ENCODE assay signal across 26 cellular contexts in the genomic region with DNA sequence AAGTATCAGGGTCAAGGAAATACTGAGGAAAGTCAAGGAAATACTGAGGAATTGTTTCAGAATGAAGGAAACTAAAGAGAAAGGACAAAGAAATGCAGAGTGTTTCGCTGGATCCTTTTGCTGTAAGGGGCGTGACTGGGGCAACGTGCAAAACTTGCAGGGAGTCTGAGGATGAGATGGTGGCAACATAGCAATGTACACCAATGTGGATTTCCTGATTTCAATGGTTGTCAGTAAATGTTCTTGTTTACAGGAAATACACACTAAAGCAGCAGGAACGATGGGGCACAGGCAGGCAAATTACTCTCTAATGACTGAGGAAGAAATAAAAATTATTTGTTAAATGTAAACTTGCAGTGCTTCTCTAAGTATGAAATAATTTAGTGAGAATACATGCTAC. TPM values are rescaled to one million over a fixed set of nuclear protein-coding genes. Genes with fewer than 3 reads are reported as not detected.
DNase-seq lines count a peak whose midpoint lies in the region; ATAC-seq lines count a peak whose summit lies in the region.
"Had no signal": no experiment of that assay in that cellular context is flagged by ENCODE, and none has a peak within 500 bp of the region (broad histone marks: within the 10 kb centered on the region; RNA-seq: fewer than 3 reads in every experiment).

No MANE protein-coding gene starts in this region.

- H3K27ac ChIP-seq in effector memory CD4-positive, alpha-beta T cell (ENCODE audit: insufficient read depth, low read length, poor library complexity, severe bottlenecking), result peak overlapping the region; percentile 28
- H3K27ac ChIP-seq: cardiac muscle cell, epithelial cell of prostate, heart left ventricle, KMS-11, thoracic aorta, uterus had no signal

- CTCF ChIA-PET in activated CD4-positive, alpha-beta memory T cell treated with anti-CD3 and anti-CD28 coated beads for 36 hours (lab: Charles Lee), result no interaction called here

- peaks cover 6% of the 10 kb centered on the region for H3K4me1 Mint-ChIP-seq in activated T-cell treated with anti-CD3 and anti-CD28 coated beads, Interleukin-2, amount 50 U/mL, for 72 hours (ENCODE audit: low read depth)
- peaks cover 29% of the 10 kb centered on the region for H3K4me1 Mint-ChIP-seq in activated CD4-positive, alpha-beta memory T cell treated with anti-CD3 and anti-CD28 coated beads for 36 hours (ENCODE audit: low read depth)
- peaks cover 12 to 28% (median 22%) of the 10 kb centered on the region in 4 donors for H3K4me1 Mint-ChIP-seq in naive thymus-derived CD8-positive, alpha-beta T cell

- H3K36me3 Mint-ChIP-seq in activated T-cell treated with anti-CD3 and anti-CD28 coated beads, Interleukin-2, amount 50 U/mL, for 72 hours (ENCODE audit: insufficient read depth in 2 of 2), result peaks cover 5 to 24% of the 10 kb centered on the region in 2 donors
- peaks cover 46% of the 10 kb centered on the region for H3K36me3 Mint-ChIP-seq in activated CD4-positive, alpha-beta memory T cell treated with anti-CD3 and anti-CD28 coated beads for 36 hours
- peaks cover 7 to 93% (median 24%) of the 10 kb centered on the region in 3 donors for H3K36me3 Mint-ChIP-seq in naive thymus-derived CD8-positive, alpha-beta T cell

- peaks cover 56% of the 10 kb centered on the region for H3K36me3 ChIP-seq in effector memory CD4-positive, alpha-beta T cell (ENCODE audit: control insufficient read depth, insufficient read depth, low read length)
- H3K36me3 ChIP-seq: uterus had no signal

- no peaks in the 10 kb centered on the region for H3K27me3 Mint-ChIP-seq in activated T-cell treated with anti-CD3 and anti-CD28 coated beads, Interleukin-2, amount 50 U/mL, for 72 hours (ENCODE audit: low read depth)
- no peaks in the 10 kb centered on the region for H3K27me3 Mint-ChIP-seq in activated CD4-positive, alpha-beta memory T cell treated with anti-CD3 and anti-CD28 coated beads for 36 hours
- H3K27me3 Mint-ChIP-seq in naive thymus-derived CD8-positive, alpha-beta T cell, result no peaks in the 10 kb centered on the region
- H3K27me3 Mint-ChIP-seq: stimulated activated naive B cell treated with anti-CD40 and anti-IgM and Interleukin-4, amounts not matched to agents 10 μg/mL and 1 μg/mL and 100 μg/mL, for 72 hours had no signal

- no peak for ATAC-seq in activated T-cell treated with anti-CD3 and anti-CD28 coated beads, Interleukin-2, amount 50 U/mL, for 72 hours (replicated peaks in 1 of 2)
- ATAC-seq in naive thymus-derived CD8-positive, alpha-beta T cell, result no peak
- ATAC-seq in HG03521 (IDR thresholded peaks at IDR 0.05; ENCODE audit: unreplicated experiment), result no peak
- ATAC-seq: heart left ventricle; left cardiac atrium; Panc1; stimulated activated naive B cell treated with anti-CD40 and anti-IgM and Interleukin-4, amounts not matched to agents 10 μg/mL and 1 μg/mL and 100 μg/mL, for 72 hours had no signal

- no peak for DNase-seq in activated T-cell treated with anti-CD3 and anti-CD28 coated beads, Interleukin-2, amount 50 U/mL, for 72 hours
- DNase-seq in activated T-cell treated with anti-CD3 and anti-CD28 coated beads, Interleukin-2, amount 50 U/mL, for 1 hour, result no peak
- no peak for DNase-seq in activated CD4-positive, alpha-beta memory T cell treated with anti-CD3 and anti-CD28 coated beads for 36 hours
- no peak for DNase-seq in effector memory CD4-positive, alpha-beta T cell
- DNase-seq in naive thymus-derived CD8-positive, alpha-beta T cell, result no peak
- no peak for DNase-seq in NCI-H226
- no peak for DNase-seq in NCI-H146 (lab: John Stamatoyannopoulos, UW)
- DNase-seq: activated CD4-positive, alpha-beta T cell treated with anti-CD3 and anti-CD28 coated beads for 1 hour; aorta; BE2C; heart left ventricle; left cardiac atrium; mesendoderm; NCI-H1694; NCI-H510A treated with DMSO at 0.1 percent for 48 hours; NK-92 treated with Interleukin-12 subunit alpha and Interleukin-12 subunit beta, amount 100 ng/mL, for 24 hours; SIG-M5; stimulated activated CD4-positive, alpha-beta T cell treated with anti-CD3 and anti-CD28 coated beads, Interleukin-2, amount 100 ng/mL, for 48 hours; stimulated activated naive B cell treated with anti-CD40 and anti-IgM and Interleukin-4, amounts not matched to agents 10 μg/mL and 1 μg/mL and 100 μg/mL, for 72 hours; uterus had no signal

- H3K4me3 Mint-ChIP-seq in activated T-cell treated with anti-CD3 and anti-CD28 coated beads, Interleukin-2, amount 50 U/mL, for 72 hours, result no peak overlapping the region
- no peak overlapping the region for H3K4me3 Mint-ChIP-seq in activated CD4-positive, alpha-beta memory T cell treated with anti-CD3 and anti-CD28 coated beads for 36 hours
- H3K4me3 Mint-ChIP-seq in naive thymus-derived CD8-positive, alpha-beta T cell, result peak overlapping the region in 3 of 10 donors; percentile 9 to 44 (median 30)
- H3K4me3 Mint-ChIP-seq: stimulated activated naive B cell treated with anti-CD40 and anti-IgM and Interleukin-4, amounts not matched to agents 10 μg/mL and 1 μg/mL and 100 μg/mL, for 72 hours had no signal

- H3K27me3 ChIP-seq in effector memory CD4-positive, alpha-beta T cell (replicated peaks; ENCODE audit: control insufficient read depth, insufficient read depth, low read length, poor library complexity, severe bottlenecking), result no peaks in the 10 kb centered on the region
- H3K27me3 ChIP-seq: BE2C, cardiac muscle cell, heart left ventricle, uterus had no signal

- POLR2A ChIA-PET in activated CD4-positive, alpha-beta memory T cell treated with anti-CD3 and anti-CD28 coated beads for 36 hours (lab: Charles Lee), result interaction anchor here (1.4 kb wide), 1 partner anchor 35 kb away, joined by 5 read pairs; the partner anchor contains the start of genes CYB5D2 and ZZEF1
- POLR2A ChIA-PET in naive thymus-derived CD8-positive, alpha-beta T cell (lab: Charles Lee), result no interaction called here

- H3K4me3 ChIP-seq in effector memory CD4-positive, alpha-beta T cell (ENCODE audit: insufficient read depth, low read depth, low read length, poor library complexity, severe bottlenecking), result no peak overlapping the region
- H3K4me3 ChIP-seq: cardiac muscle cell, heart left ventricle, thoracic aorta, uterus had no signal

- H3K9me3 Mint-ChIP-seq in activated T-cell treated with anti-CD3 and anti-CD28 coated beads, Interleukin-2, amount 50 U/mL, for 72 hours, result no peaks in the 10 kb centered on the region
- H3K9me3 Mint-ChIP-seq in activated CD4-positive, alpha-beta memory T cell treated with anti-CD3 and anti-CD28 coated beads for 36 hours, result no peaks in the 10 kb centered on the region
- no peaks in the 10 kb centered on the region for H3K9me3 Mint-ChIP-seq in naive thymus-derived CD8-positive, alpha-beta T cell
- H3K9me3 Mint-ChIP-seq: stimulated activated naive B cell treated with anti-CD40 and anti-IgM and Interleukin-4, amounts not matched to agents 10 μg/mL and 1 μg/mL and 100 μg/mL, for 72 hours had no signal

- intact Hi-C loops in activated CD4-positive, alpha-beta memory T cell treated with anti-CD3 and anti-CD28 coated beads for 36 hours (cut with micrococcal nuclease), result no loop called here

- peaks cover 18% of the 10 kb centered on the region for H3K4me1 ChIP-seq in effector memory CD4-positive, alpha-beta T cell (ENCODE audit: control insufficient read depth, insufficient read depth, low read length, poor library complexity, severe bottlenecking)
- H3K4me1 ChIP-seq: BE2C, heart left ventricle, uterus had no signal

- H3K27ac Mint-ChIP-seq in activated T-cell treated with anti-CD3 and anti-CD28 coated beads, Interleukin-2, amount 50 U/mL, for 72 hours, result peak overlapping the region; percentile 77
- H3K27ac Mint-ChIP-seq in activated CD4-positive, alpha-beta memory T cell treated with anti-CD3 and anti-CD28 coated beads for 36 hours, result peak overlapping the region; percentile 44
- H3K27ac Mint-ChIP-seq in naive thymus-derived CD8-positive, alpha-beta T cell, result peak overlapping the region; percentile 3 to 79 (median 51)
- H3K27ac Mint-ChIP-seq: stimulated activated naive B cell treated with anti-CD40 and anti-IgM and Interleukin-4, amounts not matched to agents 10 μg/mL and 1 μg/mL and 100 μg/mL, for 72 hours had no signal

- no peaks in the 10 kb centered on the region for H3K9me3 ChIP-seq in effector memory CD4-positive, alpha-beta T cell (ENCODE audit: control insufficient read depth, low read length)
- H3K9me3 ChIP-seq: BE2C, heart left ventricle, thoracic aorta, uterus had no signal

RNA-seq across cellular contexts. Expression of gene ZZEF1, which starts 34.4 kb away (rescaled TPM):
- total RNA-seq in activated T-cell treated with anti-CD3 and anti-CD28 coated beads, Interleukin-2, amount 50 U/mL, for 72 hours, result 10 to 100 TPM; 40.0 to 44.7 TPM
- 10 to 100 TPM; 31.5 to 33.4 TPM for total RNA-seq in activated CD4-positive, alpha-beta memory T cell treated with anti-CD3 and anti-CD28 coated beads for 36 hours
- 10 to 100 TPM; 89.2 to 91.2 TPM for total RNA-seq in naive thymus-derived CD8-positive, alpha-beta T cell
- 1 to 10 TPM; 3.5 to 7.5 (median 3.7) TPM for polyA plus RNA-seq in naive thymus-derived CD8-positive, alpha-beta T cell

RNA-seq across cellular contexts. Expression of gene CYB5D2, which starts 34.6 kb away (rescaled TPM):
- 10 to 100 TPM; 13.9 to 15.2 TPM for total RNA-seq in activated T-cell treated with anti-CD3 and anti-CD28 coated beads, Interleukin-2, amount 50 U/mL, for 72 hours
- 1 to 10 TPM; 6.5 to 7.1 TPM for total RNA-seq in activated CD4-positive, alpha-beta memory T cell treated with anti-CD3 and anti-CD28 coated beads for 36 hours
- 10 to 100 TPM; 11.1 to 13.0 TPM for total RNA-seq in naive thymus-derived CD8-positive, alpha-beta T cell
- polyA plus RNA-seq in naive thymus-derived CD8-positive, alpha-beta T cell, result 10 to 100 TPM; 13.7 to 17.3 (median 17.1) TPM
